ENCODE assay signal across 25 cellular contexts in the genomic region with DNA sequence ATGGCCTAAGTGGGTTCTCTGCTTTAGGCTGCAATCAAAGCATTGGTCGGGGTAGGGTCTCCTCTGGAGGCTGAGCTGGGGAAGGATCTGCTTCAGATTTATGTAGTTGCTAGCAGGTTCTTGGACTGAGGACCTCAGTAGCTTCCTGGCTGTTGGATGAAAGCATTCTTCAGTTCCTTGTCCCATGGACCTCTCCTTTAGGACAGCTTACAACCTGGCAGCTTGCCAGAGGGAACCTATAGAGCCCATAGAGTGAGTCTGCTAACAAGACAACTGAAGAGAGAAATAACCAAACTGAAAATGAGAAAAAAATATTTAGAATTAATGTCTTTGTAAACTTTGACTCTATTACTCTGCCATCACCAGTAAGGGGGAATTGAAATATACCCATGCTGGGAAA. TPM values are rescaled to one million over a fixed set of nuclear protein-coding genes. Genes with fewer than 3 reads are reported as not detected.
DNase-seq lines count a peak whose midpoint lies in the region; ATAC-seq, FAIRE-seq and TF ChIP-seq lines count a peak whose summit lies in the region.
"Had no signal": no experiment of that assay in that cellular context is flagged by ENCODE, and none has a peak within 500 bp of the region (broad histone marks: within the 10 kb centered on the region; RNA-seq: fewer than 3 reads in every experiment).

No MANE protein-coding gene starts in this region.

- H3K4me1 ChIP-seq in heart right ventricle (no peaks in the 10 kb centered on the region), GM12878 (ENCODE audit: control insufficient read depth, insufficient read depth, low read length) (no peaks in the 10 kb centered on the region)
- H3K4me1 ChIP-seq: BLaER1 had no signal

- H3K79me2 ChIP-seq in GM12878 (ENCODE audit: control insufficient read depth, insufficient read depth, low read length), result no peaks in the 10 kb centered on the region

- no peak for FAIRE-seq in GM12878 (lab: Jason Lieb, UNC)
- FAIRE-seq: RCC 7860 had no signal

- H3K9me3 ChIP-seq in heart right ventricle (no peaks in the 10 kb centered on the region), GM12878 (replicated peaks; ENCODE audit: control insufficient read depth, insufficient read depth, low read length) (no peaks in the 10 kb centered on the region)
- H3K9me3 ChIP-seq: BLaER1 had no signal

- H3K36me3 ChIP-seq in heart right ventricle (peaks cover 0 to 66% (median 8%) of the 10 kb centered on the region in 9 donors), GM12878 (ENCODE audit: control insufficient read depth in 2 of 2, insufficient read depth in 2 of 2, low read length in 1 of 2) (peaks cover 0 to 10% of the 10 kb centered on the region in 2 experiments; a peak in 2 of 4 replicates)

- H3K4me3 Mint-ChIP-seq in activated T-helper 1 cell treated with anti-CD3 and anti-CD28 coated beads, Interleukin-12 subunit alpha, Interleukin-12 subunit beta, Interleukin-2, Interleukin-4 antibody, amounts not matched to agents 30 ng/mL and 10 ng/mL and 1 ng/mL, durations not matched to agents 14 hours and 24 hours and 36 hours, result no peak overlapping the region
- H3K4me3 Mint-ChIP-seq: CD4-positive, CD25-positive, alpha-beta regulatory T cell; GM23338; H9 had no signal

- in situ Hi-C loops in GM12878 (cut with MboI), result no loop called here

- TF ChIP-seq CTCF in heart right ventricle (IDR thresholded peaks at IDR 0.05) (no peak), GM12878 (IDR thresholded peaks at IDR 0.05 in 2 of 3, conservative IDR thresholded peaks at IDR 0.05 in 1 of 3; ENCODE audit: control insufficient read depth in 2 of 3, extremely low read depth in 1 of 3, insufficient read depth in 1 of 3, low read depth in 3 of 3, low read length in 3 of 3) (no peak)

- no peak for TF ChIP-seq POLR2A in GM12878 (IDR thresholded peaks at IDR 0.05; ENCODE audit: low read depth, low read length)

- H3K36me3 Mint-ChIP-seq in activated T-helper 1 cell treated with anti-CD3 and anti-CD28 coated beads, Interleukin-12 subunit alpha, Interleukin-12 subunit beta, Interleukin-2, Interleukin-4 antibody, amounts not matched to agents 30 ng/mL and 10 ng/mL and 1 ng/mL, durations not matched to agents 14 hours and 24 hours and 36 hours (ENCODE audit: low read depth), result peaks cover 35% of the 10 kb centered on the region

- H3K4me2 ChIP-seq in GM12878 (ENCODE audit: control insufficient read depth, insufficient read depth), result no peak overlapping the region
- H3K4me2 ChIP-seq: BLaER1, GM23338 had no signal

- H3K27me3 ChIP-seq in heart right ventricle (no peaks in the 10 kb centered on the region), GM12878 (replicated peaks in 1 of 2; ENCODE audit: control insufficient read depth in 2 of 2, insufficient read depth in 2 of 2, low read length in 1 of 2) (no peaks in the 10 kb centered on the region)
- H3K27me3 ChIP-seq: BLaER1 had no signal

- DNase-seq in DMS 273 (lab: John Stamatoyannopoulos, UW; ENCODE audit: unreplicated experiment) (peak; percentile 8), DMS 273 treated with DMSO at 0.1 percent for 48 hours (lab: John Stamatoyannopoulos, UW) (no peak), left cardiac atrium (peak; percentile 13), heart right ventricle (no peak), GM12878 (ENCODE audit: low read depth, low spot score) (no peak), SKM-1 treated with dmso at 0.1 percent for 144 hours (lab: John Stamatoyannopoulos, UW; ENCODE audit: unreplicated experiment) (no peak)
- no peak for DNase-seq in activated T-helper 1 cell treated with anti-CD3 and anti-CD28 coated beads, Interleukin-12 subunit alpha, Interleukin-12 subunit beta, Interleukin-2, Interleukin-4 antibody, amounts not matched to agents 30 ng/mL and 10 ng/mL and 1 ng/mL, durations not matched to agents 14 hours and 24 hours and 36 hours (ENCODE audit: low spot score)
- DNase-seq: ACHN; CD4-positive, CD25-positive, alpha-beta regulatory T cell; DND-41; H9; KBM-7; MV-4-11; NCI-H1105; NCI-H1436 treated with DMSO at 0.1 percent for 48 hours; NCI-H187 treated with DMSO at 0.1 percent for 48 hours; NCI-H2227 treated with DMSO at 0.1 percent for 48 hours; NCI-H526 treated with DMSO at 0.1 percent for 48 hours; SIG-M5; SW 1271 had no signal

- no peaks in the 10 kb centered on the region for H3K27me3 Mint-ChIP-seq in activated T-helper 1 cell treated with anti-CD3 and anti-CD28 coated beads, Interleukin-12 subunit alpha, Interleukin-12 subunit beta, Interleukin-2, Interleukin-4 antibody, amounts not matched to agents 30 ng/mL and 10 ng/mL and 1 ng/mL, durations not matched to agents 14 hours and 24 hours and 36 hours (ENCODE audit: insufficient read depth)
- H3K27me3 Mint-ChIP-seq: CD4-positive, CD25-positive, alpha-beta regulatory T cell had no signal

- no peak overlapping the region for H2AFZ ChIP-seq in GM12878 (ENCODE audit: control insufficient read depth, low read depth, low read length)
- H2AFZ ChIP-seq: GM23338 had no signal

- SMC1A ChIA-PET in GM12878 (lab: Charles Lee; ENCODE audit: uncharacterized antibody, unreplicated experiment), result interaction anchor here (0.9 kb wide), 1 partner anchor 8 kb away, joined by 3 read pairs; no protein-coding TSS in a partner anchor

- no peaks in the 10 kb centered on the region for H3K9me3 Mint-ChIP-seq in activated T-helper 1 cell treated with anti-CD3 and anti-CD28 coated beads, Interleukin-12 subunit alpha, Interleukin-12 subunit beta, Interleukin-2, Interleukin-4 antibody, amounts not matched to agents 30 ng/mL and 10 ng/mL and 1 ng/mL, durations not matched to agents 14 hours and 24 hours and 36 hours
- H3K9me3 Mint-ChIP-seq: CD4-positive, CD25-positive, alpha-beta regulatory T cell; GM23338; H9 had no signal

- no peaks in the 10 kb centered on the region for H3K4me1 Mint-ChIP-seq in activated T-helper 1 cell treated with anti-CD3 and anti-CD28 coated beads, Interleukin-12 subunit alpha, Interleukin-12 subunit beta, Interleukin-2, Interleukin-4 antibody, amounts not matched to agents 30 ng/mL and 10 ng/mL and 1 ng/mL, durations not matched to agents 14 hours and 24 hours and 36 hours (ENCODE audit: low read depth)

- ATAC-seq in left cardiac atrium (no peak), heart right ventricle (no peak), GM12878 (no peak)
- ATAC-seq: GM23338 had no signal

- CTCF ChIA-PET in GM12878 (lab: Yijun Ruan, JAX), result no interaction called here

- WGBS in heart right ventricle, 2 donors, result 95 to 96% methylated on average over 1 of the region's 1 CpG
- 100% methylated on average over 1 of the region's 1 CpG for WGBS in GM12878 (ENCODE audit: insufficient coverage, insufficient replicate concordance, low lambda C conversion rate, missing lambda C conversion rate)

- no peak for TF ChIP-seq EP300 in GM12878 (IDR thresholded peaks at IDR 0.05; ENCODE audit: borderline replicate concordance in 1 of 2, control insufficient read depth in 1 of 2, low read depth in 2 of 2, low read length in 2 of 2)

- RAD21 ChIA-PET in GM12878 (lab: Charles Lee; ENCODE audit: unreplicated experiment), result no interaction called here

- TF ChIP-seq RAD21 in GM12878 (IDR thresholded peaks at IDR 0.05; ENCODE audit: insufficient read depth, low read depth, low read length), result no peak

- BruUV-seq in GM12878 (replicated peaks; lab: Mats Ljungman, UMichigan), result no TSS peak

- H3K27ac Mint-ChIP-seq in activated T-helper 1 cell treated with anti-CD3 and anti-CD28 coated beads, Interleukin-12 subunit alpha, Interleukin-12 subunit beta, Interleukin-2, Interleukin-4 antibody, amounts not matched to agents 30 ng/mL and 10 ng/mL and 1 ng/mL, durations not matched to agents 14 hours and 24 hours and 36 hours, result no peak overlapping the region

- H3K27ac ChIP-seq in heart right ventricle (no peak overlapping the region), GM12878 (ENCODE audit: control insufficient read depth, insufficient read depth) (no peak overlapping the region)
- H3K27ac ChIP-seq: 22Rv1, BLaER1, SK-N-MC had no signal

- POLR2A ChIA-PET in GM12878 (lab: Charles Lee), result no interaction called here

- H3K4me3 ChIP-seq in heart right ventricle, result no peak overlapping the region
- no peak overlapping the region for H3K4me3 ChIP-seq in GM12878
- H3K4me3 ChIP-seq: BLaER1, GM23338, SK-N-MC had no signal

- intact Hi-C loops in left cardiac atrium (cut with DNase I) (no loop called here), heart right ventricle (cut with DNase I) (no loop called here), GM12878 (cut with micrococcal nuclease; ENCODE audit: unreplicated experiment) (no loop called here)
- intact Hi-C loops in activated T-helper 1 cell treated with anti-CD3 and anti-CD28 coated beads, Interleukin-12 subunit alpha, Interleukin-12 subunit beta, Interleukin-2, Interleukin-4 antibody, amounts not matched to agents 30 ng/mL and 10 ng/mL and 1 ng/mL, durations not matched to agents 14 hours and 24 hours and 36 hours (cut with micrococcal nuclease), result no loop called here

- no peak overlapping the region for H3K9ac ChIP-seq in GM12878 (ENCODE audit: control insufficient read depth, insufficient read depth, low read length)
- H3K9ac ChIP-seq: BLaER1 had no signal

- no peaks in the 10 kb centered on the region for H4K20me1 ChIP-seq in GM12878 (ENCODE audit: control insufficient read depth, insufficient read depth)

TF ChIP-seq in GM12878, 131 proteins besides CTCF, POLR2A, EP300 and RAD21 (continues in another document):
- no peak for TF ChIP-seq FOS (IDR thresholded peaks at IDR 0.05; ENCODE audit: borderline replicate concordance, extremely low read depth, insufficient read length)

RNA-seq across cellular contexts. Expression of a gene that starts 12.4 kb away (rescaled TPM):
- total RNA-seq in left cardiac atrium, result 10 to 100 TPM; 53.8 to 64.0 TPM
- total RNA-seq in heart right ventricle, result 10 to 100 TPM; 53.9 to 92.7 (median 81.5) TPM
- polyA plus RNA-seq in heart right ventricle, result 10 to 100 TPM; 35.7 to 38.0 TPM
- total RNA-seq in GM12878 (2013; cell fraction: nucleolus; rRNA removed), result 186 and 201 TPM in 2 replicates
- total RNA-seq in GM12878 (2014; rRNA removed), result 93.8 and 99.2 TPM in 2 replicates
- total RNA-seq in GM12878 (2014; rRNA removed; fragmentation: Illumina TruSeq; extraction: Trizol), result 60.6 and 61.7 TPM in 2 replicates
- total RNA-seq in GM12878 (2021), result 51.9 and 53.3 TPM in 2 replicates
- 21.4 TPM for polyA plus RNA-seq in GM12878 (2011; ENCODE audit: low read depth)
- 84.5 and 121 TPM in 2 replicates for polyA plus RNA-seq in GM12878 (2011; rRNA removed)
- 56.8 and 64.3 TPM in 2 replicates for polyA plus RNA-seq in GM12878 (2011; cell fraction: cytosol; rRNA removed)
- polyA plus RNA-seq in GM12878 (2011; cell fraction: nucleus; rRNA removed), result 44.7 and 51.3 TPM in 2 replicates
- polyA plus RNA-seq in GM12878 (2012), result 35.7 and 43.8 TPM in 2 replicates
- 60.4 and 68.7 TPM in 2 replicates for polyA plus RNA-seq in GM12878 (2014; fragmentation: Illumina TruSeq; extraction: Trizol)
- polyA plus RNA-seq in GM12878 (2014; fragmentation: Nextera tagmentation; extraction: Ambion mirVana), result 10 to 100 TPM; 18.5 to 19.8 TPM
- polyA plus RNA-seq in GM12878 (2014; rRNA removed), result 60.5 and 61.8 TPM in 2 replicates
- polyA plus RNA-seq in GM12878 (2016; fragmentation: Nextera tagmentation; extraction: Ambion mirVana), result 10 to 100 TPM; 68.8 to 74.8 TPM
- polyA minus RNA-seq in GM12878 (2011; rRNA and poly(A)+ RNA removed), result 57.2 and 63.4 TPM in 2 replicates
- 38.1 and 41.1 TPM in 2 replicates for polyA minus RNA-seq in GM12878 (2011; cell fraction: cytosol; rRNA and poly(A)+ RNA removed)
- polyA minus RNA-seq in GM12878 (2011; cell fraction: nucleus; rRNA and poly(A)+ RNA removed), result 99.6 and 157 TPM in 2 replicates
- total RNA-seq in activated T-helper 1 cell treated with anti-CD3 and anti-CD28 coated beads, Interleukin-12 subunit alpha, Interleukin-12 subunit beta, Interleukin-2, Interleukin-4 antibody, amounts not matched to agents 30 ng/mL and 10 ng/mL and 1 ng/mL, durations not matched to agents 14 hours and 24 hours and 36 hours, result 62.9 and 63.5 TPM in 2 replicates

Comparison
In these comparisons a context has a peak if more than half of its experiments do, and no peak if none do; other contexts are left out.
1. DNase-seq: peak in DMS 273 (single experiment) and left cardiac atrium (single experiment); none in DMS 273 treated with DMSO at 0.1 percent for 48 hours (single experiment), heart right ventricle (0 of 2), GM12878 (single experiment), SKM-1 treated with dmso at 0.1 percent for 144 hours (single experiment) and activated T-helper 1 cell treated with anti-CD3 and anti-CD28 coated beads, Interleukin-12 subunit alpha, Interleukin-12 subunit beta, Interleukin-2, Interleukin-4 antibody, amounts not matched to agents 30 ng/mL and 10 ng/mL and 1 ng/mL, durations not matched to agents 14 hours and 24 hours and 36 hours (single experiment).